Comparison of ENCODE assay signal across 18 cellular contexts in the genomic region with DNA sequence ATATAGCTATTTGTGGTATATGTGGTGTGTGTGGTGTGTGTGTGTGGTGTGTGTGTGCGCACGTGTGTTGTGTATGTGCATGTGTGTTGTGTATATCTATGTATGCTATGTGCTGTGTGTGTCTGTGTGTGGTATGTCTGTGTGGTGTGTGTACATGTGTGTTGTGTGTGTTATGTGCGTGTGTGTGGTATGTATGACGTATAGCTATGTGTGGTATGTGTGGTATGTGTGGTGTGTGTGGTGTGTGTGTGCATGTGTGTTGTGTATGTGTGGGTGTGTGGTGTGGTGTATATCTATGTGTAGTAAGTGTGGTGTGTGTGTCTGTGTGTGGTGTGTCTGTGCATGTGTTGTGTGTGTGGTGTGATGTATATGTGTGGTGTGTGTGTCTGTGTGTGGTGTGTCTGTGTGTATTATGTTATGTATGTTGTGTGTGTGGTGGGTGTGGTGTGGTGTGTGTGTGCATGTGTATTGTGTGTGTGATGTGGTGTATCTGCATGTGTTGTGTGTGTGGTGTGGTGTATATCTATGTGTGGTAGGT. TPM values are rescaled to one million over a fixed set of nuclear protein-coding genes. Genes with fewer than 3 reads are reported as not detected.
A peak's percentile ranks its signal among the peaks of the same experiment; 100 is the strongest.
DNase-seq lines count a peak whose midpoint lies in the region; ATAC-seq, FAIRE-seq and TF ChIP-seq lines count a peak whose summit lies in the region.
"Had no signal": no experiment of that assay in that cellular context is flagged by ENCODE, and none has a peak within 500 bp of the region (broad histone marks: within the 10 kb centered on the region; RNA-seq: fewer than 3 reads in every experiment).

No MANE protein-coding gene starts in this region.

- H3K4me1 Mint-ChIP-seq in CD14-positive monocyte, result peaks cover 31% of the 10 kb centered on the region

- TF ChIP-seq RAD21 in HCT116 (IDR thresholded peaks at IDR 0.05; ENCODE audit: low read depth) (no peak), K562 (CRISPR knock-in tag; conservative IDR thresholded peaks at IDR 0.05 in 1 of 2, IDR thresholded peaks at IDR 0.05 in 1 of 2) (no peak)

- no peak overlapping the region for H4K12ac ChIP-seq in trophoblast cell (ENCODE audit: low read depth, low read length)

- H3K9me1 ChIP-seq in K562 (ENCODE audit: control insufficient read depth, insufficient read depth, low read length), result peaks cover 2% of the 10 kb centered on the region

- intact Hi-C loops in HCT116 (cut with micrococcal nuclease), result no loop called here
- intact Hi-C loops in K562 (cut with micrococcal nuclease), result loop anchor here (10.0 kb wide), 1 partner anchor 390 kb away; no protein-coding TSS in a partner anchor
- intact Hi-C loops in CD14-positive monocyte (cut with micrococcal nuclease), result no loop called here

- H3K14ac ChIP-seq in trophoblast cell (ENCODE audit: low read length), result no peak overlapping the region

- H3K23ac ChIP-seq in trophoblast cell (ENCODE audit: low read length), result peak overlapping the region; percentile 74

- no peak overlapping the region for H3K4ac ChIP-seq in trophoblast cell (ENCODE audit: low read depth, low read length)

- H3K4me3 ChIP-seq in HCT116 (replicated peaks in 1 of 2; ENCODE audit: low read depth in 1 of 2, low read length in 2 of 2), result no peak overlapping the region; a peak in 1 of 4 replicates
- H3K4me3 ChIP-seq in K562, result no peak overlapping the region
- peak overlapping the region; percentile 55 for H3K4me3 ChIP-seq in trophoblast cell (ENCODE audit: low read depth, low read length)
- H3K4me3 ChIP-seq in suprapubic skin, result no peak overlapping the region
- H3K4me3 ChIP-seq: HAP-1 had no signal

- H4K20me1 ChIP-seq in HCT116 (ENCODE audit: insufficient read depth), result no peaks in the 10 kb centered on the region
- peaks cover 9% of the 10 kb centered on the region for H4K20me1 ChIP-seq in K562 (replicated peaks; ENCODE audit: control insufficient read depth, insufficient read depth, low read length)

- no peak for DNase-seq in D721Med (ENCODE audit: insufficient read length, low spot score)
- DNase-seq in HCT116 (ENCODE audit: low read depth, low spot score), result no peak
- DNase-seq in K562 (ENCODE audit: extremely low read depth in 1 of 4, low spot score in 3 of 4), result no peak
- no peak for DNase-seq in trophoblast cell
- DNase-seq in CD14-positive monocyte (ENCODE audit: low spot score), result no peak
- DNase-seq in retina, result no peak
- DNase-seq in suprapubic skin (ENCODE audit: low spot score in 2 of 2), result no peak
- DNase-seq: C1 segment of cervical spinal cord, DMS79, NCI-H1417 treated with DMSO at 0.1 percent for 48 hours, NCI-H1930, NCI-H226, NCI-H524, SIG-M5 had no signal

- TF ChIP-seq POLR2A in HCT116 (IDR thresholded peaks at IDR 0.05; ENCODE audit: borderline replicate concordance, extremely low read depth, insufficient read depth, insufficient read length), result no peak
- TF ChIP-seq POLR2A in K562 (conservative IDR thresholded peaks at IDR 0.05), result no peak
- no peak for TF ChIP-seq POLR2A in suprapubic skin (IDR thresholded peaks at IDR 0.05)

- RAD21 ChIA-PET in HCT116 (lab: Charles Lee; ENCODE audit: low non-redundant PET in 1 of 2, low total read pairs in 2 of 2, uncharacterized antibody in 2 of 2, unreplicated experiment in 2 of 2), result no interaction called here

- no peak overlapping the region for H3K4me3 Mint-ChIP-seq in CD14-positive monocyte

- H3K27ac Mint-ChIP-seq in CD14-positive monocyte, result no peak overlapping the region

- no peak overlapping the region for H3K9ac ChIP-seq in HCT116 (ENCODE audit: low read length)
- no peak overlapping the region for H3K9ac ChIP-seq in K562 (ENCODE audit: insufficient read depth in 1 of 2, low read depth in 2 of 2, low read length in 2 of 2)
- no peak overlapping the region for H3K9ac ChIP-seq in trophoblast cell (ENCODE audit: low read length)

- no peaks in the 10 kb centered on the region for H3K9me3 ChIP-seq in HCT116 (ENCODE audit: control insufficient read depth in 1 of 2, insufficient read depth in 1 of 2, low read depth in 1 of 2, low read length in 2 of 2)
- H3K9me3 ChIP-seq in K562 (replicated peaks; ENCODE audit: control insufficient read depth, insufficient read depth, low read depth, low read length), result peaks cover 3% of the 10 kb centered on the region; the same call in 1 of the 2 replicates
- H3K9me3 ChIP-seq in trophoblast cell (ENCODE audit: insufficient read depth, low read depth, low read length), result peaks cover 6% of the 10 kb centered on the region
- H3K9me3 ChIP-seq in suprapubic skin, result no peaks in the 10 kb centered on the region
- H3K9me3 ChIP-seq: HAP-1 had no signal

- H2BK12ac ChIP-seq in trophoblast cell (ENCODE audit: low read length), result no peak overlapping the region

- H2BK120ac ChIP-seq in trophoblast cell (ENCODE audit: insufficient read depth, low read length, poor library complexity), result no peak overlapping the region

- no peak overlapping the region for H2AK5ac ChIP-seq in trophoblast cell (ENCODE audit: low read length)

- H2AFZ ChIP-seq in HCT116 (ENCODE audit: low read depth, low read length, poor library complexity, severe bottlenecking), result no peak overlapping the region
- no peak overlapping the region for H2AFZ ChIP-seq in K562 (ENCODE audit: low read depth, low read length)
- no peak overlapping the region for H2AFZ ChIP-seq in trophoblast cell (ENCODE audit: insufficient read depth, low read length, poor library complexity)

- H3K4me1 ChIP-seq in HCT116 (ENCODE audit: control insufficient read depth in 1 of 2, insufficient read depth in 2 of 2, low read length in 2 of 2) (peaks cover 0 to 15% of the 10 kb centered on the region in 2 experiments; a peak in 3 of 4 replicates), K562 (replicated peaks in 1 of 2; ENCODE audit: control insufficient read depth in 2 of 2, insufficient read depth in 2 of 2, low read length in 2 of 2) (peaks cover 0 to 12% of the 10 kb centered on the region in 2 experiments; a peak in 1 of 5 replicates), trophoblast cell (ENCODE audit: control insufficient read depth in 1 of 2, insufficient read depth in 2 of 2, low read length in 2 of 2) (no peaks in the 10 kb centered on the region), suprapubic skin (peaks cover 14% of the 10 kb centered on the region)
- H3K4me1 ChIP-seq: HAP-1 had no signal

- no peak overlapping the region for H4K91ac ChIP-seq in trophoblast cell (ENCODE audit: low read depth, low read length)

- peaks cover 0 to 4% (median 1%) of the 10 kb centered on the region in 3 donors for H3K27me3 Mint-ChIP-seq in CD14-positive monocyte (ENCODE audit: low read depth in 3 of 3)

- no peaks in the 10 kb centered on the region for H3K79me2 ChIP-seq in HCT116 (ENCODE audit: insufficient read depth, low read length)
- no peaks in the 10 kb centered on the region for H3K79me2 ChIP-seq in K562 (ENCODE audit: control insufficient read depth, insufficient read depth, low read length)
- H3K79me2 ChIP-seq in trophoblast cell (ENCODE audit: control insufficient read depth, insufficient read depth, low read length, poor library complexity), result no peaks in the 10 kb centered on the region

- no peak overlapping the region for H4K8ac ChIP-seq in trophoblast cell (ENCODE audit: low read depth, low read length)

- POLR2A ChIA-PET in HCT116 (lab: Charles Lee) (no interaction called here), K562 (lab: Yijun Ruan, JAX) (no interaction called here)

- in situ Hi-C loops in K562 (cut with MboI), result no loop called here

- ATAC-seq in HCT116 (no peak), K562 (no peak), HG02623 (IDR thresholded peaks at IDR 0.05; ENCODE audit: unreplicated experiment) (no peak)

- no peaks in the 10 kb centered on the region for H3K79me1 ChIP-seq in trophoblast cell (ENCODE audit: low read length)

- peaks cover 0 to 5% of the 10 kb centered on the region in 2 donors for H3K36me3 Mint-ChIP-seq in CD14-positive monocyte

- WGBS in K562 (ENCODE audit: insufficient coverage, low coverage, missing lambda C conversion rate), result 9% methylated on average over 4 of the region's 4 CpGs
- WGBS in trophoblast cell (ENCODE audit: extremely low coverage, insufficient coverage, insufficient read length), result 100% methylated on average over 2 of the region's 4 CpGs
- 88% methylated on average over 4 of the region's 4 CpGs for WGBS in suprapubic skin

- H2BK5ac ChIP-seq in trophoblast cell (ENCODE audit: low read depth, low read length, poor library complexity), result no peak overlapping the region

- CTCF ChIA-PET in HCT116 (lab: Charles Lee), result interaction anchor here (1.6 kb wide), 1 partner anchor 156 kb away, joined by 4 read pairs; no protein-coding TSS in a partner anchor
- CTCF ChIA-PET in K562 (lab: Yijun Ruan, JAX; ENCODE audit: low intra/inter-chr PET ratio), result interaction anchor here (1.3 kb wide), 1 partner anchor 157 kb away, joined by 6 read pairs; no protein-coding TSS in a partner anchor

- peak overlapping the region; percentile 57; the same call in 1 of the 2 replicates for H3K4me2 ChIP-seq in HCT116 (ENCODE audit: low read length)
- no peak overlapping the region for H3K4me2 ChIP-seq in K562 (ENCODE audit: insufficient read depth, low read length)
- peak overlapping the region; percentile 4 for H3K4me2 ChIP-seq in trophoblast cell (ENCODE audit: low read length)

- H3K36me3 ChIP-seq in HCT116 (ENCODE audit: control insufficient read depth in 1 of 2, insufficient read depth in 2 of 2, low read length in 2 of 2) (no peaks in the 10 kb centered on the region), K562 (ENCODE audit: control insufficient read depth, insufficient read depth, low read length) (no peaks in the 10 kb centered on the region), trophoblast cell (ENCODE audit: control insufficient read depth in 1 of 2, insufficient read depth in 2 of 2, low read length in 2 of 2) (no peaks in the 10 kb centered on the region), suprapubic skin (no peaks in the 10 kb centered on the region)
- H3K36me3 ChIP-seq: HAP-1 had no signal

- H3K9me2 ChIP-seq in HCT116 (ENCODE audit: insufficient read depth), result no peaks in the 10 kb centered on the region

- H3K9me3 Mint-ChIP-seq in CD14-positive monocyte, result peaks cover 0 to 2% (median 0%) of the 10 kb centered on the region in 7 donors

- TF ChIP-seq EP300 in K562 (IDR thresholded peaks at IDR 0.05; ENCODE audit: low read length), result no peak
- no peak for TF ChIP-seq EP300 in suprapubic skin (IDR thresholded peaks at IDR 0.05)

- FAIRE-seq in D721Med (lab: Jason Lieb, UNC), result peak; percentile 16
- peak; percentile 92 for FAIRE-seq in K562 (lab: Jason Lieb, UNC)

- TF ChIP-seq CTCF in D721Med (IDR thresholded peaks at IDR 0.05; ENCODE audit: insufficient read depth, missing control alignments) (no peak), HCT116 (IDR thresholded peaks at IDR 0.05 in 2 of 3, conservative IDR thresholded peaks at IDR 0.05 in 1 of 3; ENCODE audit: borderline replicate concordance in 1 of 3, insufficient read depth in 1 of 3, low read depth in 2 of 3, low read length in 2 of 3) (no peak), K562 (IDR thresholded peaks at IDR 0.05 in 2 of 3, conservative IDR thresholded peaks at IDR 0.05 in 1 of 3; ENCODE audit: insufficient read depth in 2 of 3, low read depth in 1 of 3, low read length in 3 of 3) (no peak), CD14-positive monocyte (IDR thresholded peaks at IDR 0.05) (no peak), suprapubic skin (IDR thresholded peaks at IDR 0.05) (no peak)

- H3K27me3 ChIP-seq in HCT116 (ENCODE audit: insufficient read depth, low read length), result no peaks in the 10 kb centered on the region
- peaks cover 20 to 53% of the 10 kb centered on the region in 2 experiments for H3K27me3 ChIP-seq in K562 (ENCODE audit: control insufficient read depth in 2 of 2, insufficient read depth in 2 of 2, low read length in 2 of 2)
- no peaks in the 10 kb centered on the region for H3K27me3 ChIP-seq in trophoblast cell (ENCODE audit: insufficient read depth, low read length)
- no peaks in the 10 kb centered on the region for H3K27me3 ChIP-seq in suprapubic skin

- H3K27ac ChIP-seq in HCT116 (ENCODE audit: low read depth, low read length) (no peak overlapping the region; the same call in 1 of the 2 replicates), K562 (ENCODE audit: extremely low read depth, low read depth, low read length) (no peak overlapping the region), trophoblast cell (ENCODE audit: low read depth, low read length) (no peak overlapping the region), suprapubic skin (no peak overlapping the region)

- BruUV-seq in HCT116 (replicated peaks; lab: Mats Ljungman, UMichigan) (no TSS peak), K562 (replicated peaks; lab: Mats Ljungman, UMichigan) (no TSS peak)

- no peak overlapping the region for H3K18ac ChIP-seq in trophoblast cell (ENCODE audit: low read length)

RNA-seq across cellular contexts. Expression of a gene that starts 59.8 kb away (rescaled TPM):
- total RNA-seq in HCT116 (2021; ENCODE audit: unreplicated experiment) (not detected), K562 (2014; rRNA removed) (not detected in 2 replicates), K562 (2014; rRNA removed; fragmentation: Illumina TruSeq; extraction: Trizol) (not detected in 2 replicates), K562 (2015; rRNA removed; fragmentation: Illumina TruSeq; extraction: Trizol) (not detected in 2 replicates), K562 (2021) (not detected in 2 replicates), suprapubic skin (10 to 100 TPM in 1 of 4 donors, 1 to 10 TPM in 3; 2.3 to 10.2 (median 8.3) TPM)
- polyA plus RNA-seq in HCT116 (2012), result 0.27 and 0.65 TPM in 2 replicates
- total RNA-seq in K562 (2011; cell fraction: chromatin; rRNA removed; ENCODE audit: low replicate concordance), result not detected in 2 replicates
- total RNA-seq in K562 (2011; cell fraction: nucleolus; rRNA removed), result not detected in 2 replicates
- not detected in 2 replicates for total RNA-seq in K562 (2011; cell fraction: nucleoplasm; rRNA removed)
- polyA plus RNA-seq in K562 (2011; rRNA removed) (not detected in 2 replicates), K562 (2014; fragmentation: Illumina TruSeq; extraction: Trizol) (not detected in 2 replicates), K562 (2014; fragmentation: Nextera tagmentation; extraction: Ambion mirVana) (not detected), K562 (2014; rRNA removed) (not detected in 2 replicates), CD14-positive monocyte (not detected)
- not detected in 2 replicates for polyA plus RNA-seq in K562 (2011; cell fraction: cytosol; rRNA removed)
- not detected in 2 replicates for polyA plus RNA-seq in K562 (2011; cell fraction: nucleus; rRNA removed)
- polyA plus RNA-seq in K562 (2012), result not detected in 2 replicates
- polyA minus RNA-seq in K562 (2011; rRNA and poly(A)+ RNA removed), result not detected in 2 replicates
- polyA minus RNA-seq in K562 (2011; cell fraction: cytosol; rRNA and poly(A)+ RNA removed), result not detected in 2 replicates
- polyA minus RNA-seq in K562 (2011; cell fraction: nucleus; rRNA and poly(A)+ RNA removed), result not detected in 2 replicates
- polyA plus RNA-seq in trophoblast cell (2013), result 0.14 and 0.19 TPM in 2 replicates
- total RNA-seq: A673, M059J had no signal
